Comparison of ENCODE assay signal across 8 cellular contexts in the genomic region with DNA sequence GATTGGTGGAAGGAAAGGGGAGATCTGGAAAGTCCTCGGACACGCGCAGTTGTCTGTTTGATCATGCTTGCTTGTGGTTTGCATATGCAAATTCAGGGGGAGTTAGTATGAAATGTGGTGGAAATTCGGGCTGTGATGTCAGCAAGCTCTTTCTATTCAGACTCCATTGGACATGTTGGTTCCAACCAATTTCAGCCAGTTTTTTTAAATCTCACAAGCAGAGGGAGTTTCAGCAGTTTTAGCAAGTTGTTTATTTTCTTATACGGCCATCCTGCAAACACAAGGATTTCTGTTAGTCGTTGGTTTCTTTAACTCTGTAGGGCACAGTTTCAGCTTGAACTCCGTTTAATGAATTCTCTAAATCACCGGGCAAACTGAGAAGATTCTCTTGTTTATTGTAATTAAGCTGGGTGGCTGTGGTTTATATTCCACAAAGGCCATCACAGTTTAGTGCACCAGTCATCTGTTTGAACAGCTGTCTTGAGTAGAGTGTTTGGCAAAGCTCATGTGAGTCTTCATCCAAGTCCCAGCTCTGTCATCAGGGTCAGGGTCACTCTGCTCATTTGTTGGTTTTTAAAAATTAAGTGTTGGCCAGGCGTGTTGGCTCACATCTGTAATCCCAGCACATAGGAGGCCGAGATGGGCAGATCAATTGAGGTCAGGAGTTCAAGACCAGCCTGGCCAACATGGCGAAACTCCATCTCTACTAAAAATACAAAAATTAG.
DNase-seq lines count a peak whose midpoint lies in the region; ATAC-seq and TF ChIP-seq lines count a peak whose summit lies in the region.
"Not testable (repeated sequence)": the region's sequence is repeated elsewhere in the genome, so short reads cannot be mapped to it uniquely, and the experiment has no call there.

No MANE protein-coding gene starts in this region.

- not testable (repeated sequence) for H3K9me3 ChIP-seq in left ventricle myocardium inferior (replicated peaks)

- not testable (repeated sequence) for H3K27me3 Mint-ChIP-seq in WTC11 (ENCODE audit: low read depth); nephron progenitor cell (ENCODE audit: low read depth, poor library complexity)

- intact Hi-C loops in left ventricle myocardium inferior (cut with micrococcal nuclease) = not testable (repeated sequence)

- H3K9me3 Mint-ChIP-seq in WTC11 (peaks cover 20% of the 10 kb centered on the region), nephron progenitor cell (peaks cover 24% of the 10 kb centered on the region)

- H3K27ac ChIP-seq in left ventricle myocardium inferior (replicated peaks) = peak overlapping the region; percentile 30

- H3K36me3 ChIP-seq in left ventricle myocardium inferior = peaks cover 12% of the 10 kb centered on the region

- not testable (repeated sequence) for H3K4me3 Mint-ChIP-seq in WTC11
- H3K4me3 Mint-ChIP-seq in nephron progenitor cell = peak overlapping the region; percentile 15

- not testable (repeated sequence) for H3K4me3 ChIP-seq in left ventricle myocardium inferior

- DNase-seq in DMS 273 (lab: John Stamatoyannopoulos, UW; ENCODE audit: unreplicated experiment) (peak; percentile 86), NCI-H1048 (lab: John Stamatoyannopoulos, UW) (peak; percentile 38), NCI-H2196 treated with DMSO at 0.1 percent for 48 hours (lab: John Stamatoyannopoulos, UW; ENCODE audit: unreplicated experiment) (peak; percentile 76), dedifferentiated amniotic fluid mesenchymal stem cell (ENCODE audit: extremely low spot score) (peak; percentile 15), left ventricle myocardium inferior (peak; percentile 23), superior temporal gyrus (ENCODE audit: extremely low spot score) (peak; percentile 43)
- not testable (repeated sequence) for DNase-seq in WTC11 (ENCODE audit: low spot score); nephron progenitor cell

- H3K36me3 Mint-ChIP-seq in WTC11 (peaks cover 20% of the 10 kb centered on the region), nephron progenitor cell (ENCODE audit: low read depth) (peaks cover 41% of the 10 kb centered on the region)

- TF ChIP-seq CTCF in WTC11 (IDR thresholded peaks at IDR 0.05); left ventricle myocardium inferior (IDR thresholded peaks at IDR 0.05; ENCODE audit: borderline replicate concordance); nephron progenitor cell (IDR thresholded peaks at IDR 0.05): not testable (repeated sequence)

- H3K27me3 ChIP-seq in left ventricle myocardium inferior (ENCODE audit: low read depth) = not testable (repeated sequence)

- CTCF ChIA-PET in WTC11 (lab: Charles Lee) = not testable (repeated sequence)

- H3K4me1 ChIP-seq in left ventricle myocardium inferior = not testable (repeated sequence)

- H3K27ac Mint-ChIP-seq in WTC11 (peak overlapping the region; percentile 22), nephron progenitor cell (peak overlapping the region; percentile 92)

- peaks cover 48% of the 10 kb centered on the region for H3K4me1 Mint-ChIP-seq in WTC11
- peaks cover 47% of the 10 kb centered on the region for H3K4me1 Mint-ChIP-seq in nephron progenitor cell

- not testable (repeated sequence) for ATAC-seq in WTC11

- POLR2A ChIA-PET in WTC11 (lab: Charles Lee) = not testable (repeated sequence)
